Comparison of ENCODE assay signal across 8 cellular contexts in the genomic region with DNA sequence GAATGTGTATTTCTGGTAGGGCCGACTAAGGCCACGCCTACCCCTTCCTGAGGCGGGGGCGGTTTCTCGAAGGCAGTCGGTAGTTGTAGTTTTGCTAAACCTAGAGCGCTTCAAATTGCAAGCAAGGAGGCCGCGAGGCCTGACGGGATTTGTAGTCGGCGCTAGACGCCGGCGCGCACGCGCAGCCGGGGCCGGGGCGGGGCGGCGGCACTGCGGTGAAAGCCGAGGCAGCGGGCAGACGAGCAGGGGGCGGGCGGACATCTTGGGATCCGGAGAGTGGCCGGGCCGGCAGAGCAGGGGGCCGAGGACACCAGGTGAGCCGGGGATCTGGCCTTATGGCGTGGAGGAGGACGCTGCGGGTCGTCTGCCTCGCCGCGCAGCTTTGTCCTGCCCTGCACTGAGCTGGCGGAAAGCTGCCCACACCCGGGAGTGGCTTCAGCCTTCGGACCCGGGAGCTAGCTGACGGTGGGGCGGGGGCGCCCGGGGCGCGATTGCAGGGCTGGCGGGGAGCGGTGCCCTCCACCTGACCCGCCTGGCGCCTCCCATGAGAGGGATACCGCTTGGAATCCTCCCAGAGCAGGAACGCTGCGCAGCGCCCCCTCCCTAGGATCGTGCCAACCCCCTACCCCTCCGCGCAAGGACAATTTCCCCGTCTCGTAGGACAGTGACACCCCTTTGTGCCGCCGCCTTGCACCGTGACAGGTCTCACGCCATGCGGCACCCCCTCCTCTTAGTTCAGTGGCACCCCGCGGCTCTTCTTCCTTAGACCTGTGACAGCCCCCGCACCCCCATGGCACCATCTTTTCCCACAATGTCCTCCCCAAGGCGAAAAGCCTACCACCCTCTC. TPM values are rescaled to one million over a fixed set of nuclear protein-coding genes. Genes with fewer than 3 reads are reported as not detected.
DNase-seq lines count a peak whose midpoint lies in the region; ATAC-seq, FAIRE-seq and TF ChIP-seq lines count a peak whose summit lies in the region.

A gene (plus strand): TSS at position 210 of the 847 bp plus-strand sequence. CDS start 2,139 bp downstream, outside the sequence.

- ATAC-seq in HG02840 (IDR thresholded peaks at IDR 0.05; ENCODE audit: low FRiP score, unreplicated experiment) (peak; percentile 94), T-cell (replicated peaks in 1 of 4) (peak; percentile 96 to 99 (median 97))

- H3K4me3 Mint-ChIP-seq in T-cell (peak within 1 kb of the TSS; percentile 89 to 98 (median 97)), type B pancreatic cell (peak within 1 kb of the TSS; percentile 99)

- H3K27me3 Mint-ChIP-seq in T-cell (no peaks in the 10 kb centered on the region), type B pancreatic cell (no peaks in the 10 kb centered on the region)

- CTCF ChIA-PET in T-cell (lab: Charles Lee) = interaction anchor here (0.6 to 1.5 kb wide), 4 partner anchors 11 to 279 kb away, joined by 4 to 7 read pairs (median 5); a partner anchor contains a TSS

- TF ChIP-seq POLR2A in GM12891 (IDR thresholded peaks at IDR 0.05; ENCODE audit: low read depth, low read length) = peak; percentile 69; the same call in 1 of the 2 replicates

- peak; percentile 96 for DNase-seq in GM12891 (ENCODE audit: insufficient read length, low spot score)
- DNase-seq in NCI-H1436 treated with DMSO at 0.1 percent for 48 hours (lab: John Stamatoyannopoulos, UW) = peak; percentile 97
- peak; percentile 92 to 99 (median 97) for DNase-seq in T-cell
- DNase-seq in cardiac septum (ENCODE audit: low spot score) = peak; percentile 99
- peak; percentile 99 for DNase-seq in pons (ENCODE audit: low spot score)
- DNase-seq in type B pancreatic cell (ENCODE audit: extremely low spot score, unreplicated experiment) = peak; percentile 99

- POLR2A ChIA-PET in T-cell (lab: Charles Lee) = interaction anchor here (0.6 to 1.0 kb wide), 2 partner anchors 9 to 73 kb away, joined by 3 read pairs; no protein-coding TSS in a partner anchor

- intact Hi-C loops in cardiac septum (cut with DNase I) = loop anchor here (1.0 to 2.0 kb wide), 4 partner anchors 10 to 74 kb away; a partner anchor contains a TSS

- H3K27ac Mint-ChIP-seq in T-cell = peak within 1 kb of the TSS; percentile 82 to 84
- H3K27ac Mint-ChIP-seq in type B pancreatic cell = peak within 1 kb of the TSS; percentile 89

- peak within 1 kb of the TSS; percentile 21 for H3K27ac ChIP-seq in adipose tissue (ENCODE audit: low read depth, low read length)

- 0 to 1% (median 0%) methylated on average over 63 to 73 of the region's 73 CpGs for WGBS in adipose tissue, 3 donors

- no peak for TF ChIP-seq CTCF in type B pancreatic cell (conservative IDR thresholded peaks at IDR 0.05)

- H3K36me3 Mint-ChIP-seq in T-cell (peaks cover 24% of the 10 kb centered on the region), type B pancreatic cell (peaks cover 15% of the 10 kb centered on the region)

- H3K4me1 Mint-ChIP-seq in T-cell (peaks cover 33 to 44% (median 33%) of the 10 kb centered on the region in 3 donors), type B pancreatic cell (ENCODE audit: unreplicated experiment) (peaks cover 18% of the 10 kb centered on the region)

- H3K9me3 Mint-ChIP-seq in T-cell = no peaks in the 10 kb centered on the region
- H3K9me3 Mint-ChIP-seq in type B pancreatic cell = no peaks in the 10 kb centered on the region

- FAIRE-seq in GM12891 (lab: Jason Lieb, UNC) = peak; percentile 91

TF ChIP-seq in GM12891, 5 proteins besides CTCF, POLR2A, EP300 and RAD21:
- TF ChIP-seq PAX5 (IDR thresholded peaks at IDR 0.05; ENCODE audit: insufficient read depth, low read length, severe bottlenecking) (no peak), TAF1 (IDR thresholded peaks at IDR 0.05; ENCODE audit: low read depth, low read length) (peak; percentile 40; the same call in 1 of the 2 replicates), SPI1 (IDR thresholded peaks at IDR 0.05; ENCODE audit: low read depth, low read length) (no peak), POU2F2 (IDR thresholded peaks at IDR 0.05; ENCODE audit: low read depth, low read length) (no peak; the same call in 1 of the 2 replicates), POLR2AphosphoS5 (IDR thresholded peaks at IDR 0.05; ENCODE audit: low read depth, low read length) (peak; percentile 78; the same call in 1 of the 2 replicates)

RNA-seq across cellular contexts. Expression of the gene that starts here (rescaled TPM):
- 183 TPM for polyA plus RNA-seq in GM12891 (2012; ENCODE audit: low read depth, missing spikeins)
- 100 to 1,000 TPM; 124 to 196 (median 188) TPM for total RNA-seq in T-cell
- polyA plus RNA-seq in adipose tissue = 100 to 1,000 TPM; 121 to 313 (median 264) TPM
- total RNA-seq in cardiac septum = 317 TPM
- total RNA-seq in type B pancreatic cell (ENCODE audit: low replicate concordance) = 249 and 298 TPM in 2 replicates

Comparison
In these comparisons a context has a peak if more than half of its experiments do, and no peak if none do; other contexts are left out.
1. Peak in every context shown above with its lines: DNase-seq, ATAC-seq and H3K27ac ChIP-seq.